ENCODE assay signal across 24 cellular contexts in the genomic region with DNA sequence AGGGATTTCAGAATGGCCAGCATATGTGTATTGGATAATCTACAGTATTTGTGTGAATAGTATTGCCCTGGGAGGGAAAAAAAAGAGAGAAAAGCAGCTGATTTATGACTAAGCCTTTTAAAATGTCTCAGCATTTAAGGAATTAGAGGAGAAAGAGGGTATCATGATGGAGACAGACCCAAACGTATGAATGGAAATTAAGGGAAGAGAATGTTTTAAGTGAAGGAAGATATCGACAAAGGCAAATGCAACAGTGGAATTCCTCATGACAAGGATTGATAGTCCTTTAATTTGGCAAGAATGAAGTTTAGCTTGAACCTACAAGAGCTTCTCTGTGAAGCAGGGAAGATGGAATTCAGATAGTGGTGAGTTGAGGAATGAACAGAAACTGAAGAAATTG.
DNase-seq lines count a peak whose midpoint lies in the region; ATAC-seq, FAIRE-seq and TF ChIP-seq lines count a peak whose summit lies in the region.
"Had no signal": no experiment of that assay in that cellular context is flagged by ENCODE, and none has a peak within 500 bp of the region (broad histone marks: within the 10 kb centered on the region; RNA-seq: fewer than 3 reads in every experiment).

No MANE protein-coding gene starts in this region.

- H3K27me3 ChIP-seq in astrocyte (ENCODE audit: insufficient read depth, low read length) (no peaks in the 10 kb centered on the region), mesendoderm (ENCODE audit: insufficient read depth, low read length, poor library complexity) (no peaks in the 10 kb centered on the region), H7 (ENCODE audit: control insufficient read depth, insufficient read depth, low read length) (no peaks in the 10 kb centered on the region)
- H3K27me3 ChIP-seq: BLaER1 treated with 17β-estradiol and CSF1 and Interleukin-3, amounts not matched to agents 10 nM and 100 nM had no signal

- H4K20me1 ChIP-seq in astrocyte (ENCODE audit: insufficient read depth, low read length) = no peaks in the 10 kb centered on the region
- H4K20me1 ChIP-seq: BLaER1 treated with 17β-estradiol and CSF1 and Interleukin-3, amounts not matched to agents 10 nM and 100 nM had no signal

- no peak overlapping the region for H2AFZ ChIP-seq in astrocyte (ENCODE audit: low read depth, low read length)

- ATAC-seq in GM19351 (IDR thresholded peaks at IDR 0.05; ENCODE audit: unreplicated experiment) = no peak
- ATAC-seq: A549; CD8-positive, alpha-beta T cell had no signal

- no peak overlapping the region for H3K18ac ChIP-seq in mesendoderm (ENCODE audit: low read length)

- H3K4me2 ChIP-seq in astrocyte (ENCODE audit: low read length) (no peak overlapping the region), mesendoderm (ENCODE audit: low read length) (no peak overlapping the region)
- H3K4me2 ChIP-seq: A549; BLaER1 treated with 17β-estradiol and CSF1 and Interleukin-3, amounts not matched to agents 10 nM and 100 nM had no signal

- H4K5ac ChIP-seq in mesendoderm (ENCODE audit: low read length) = no peak overlapping the region

- H3K79me1 ChIP-seq in mesendoderm (ENCODE audit: low read length) = no peaks in the 10 kb centered on the region

- H3K36me3 Mint-ChIP-seq in astrocyte (ENCODE audit: low read depth, unreplicated experiment) = no peaks in the 10 kb centered on the region
- H3K36me3 Mint-ChIP-seq: CD8-positive, alpha-beta T cell had no signal

- H3K4ac ChIP-seq in mesendoderm (ENCODE audit: low read depth, low read length) = no peak overlapping the region

- H3K4me3 ChIP-seq in astrocyte (ENCODE audit: insufficient read depth, low read depth, low read length) = no peak overlapping the region
- no peak overlapping the region for H3K4me3 ChIP-seq in mesendoderm (ENCODE audit: low read length)
- H3K4me3 ChIP-seq in H7 (ENCODE audit: insufficient read depth, low read depth, low read length) = no peak overlapping the region
- H3K4me3 ChIP-seq: A549; BLaER1 treated with 17β-estradiol and CSF1 and Interleukin-3, amounts not matched to agents 10 nM and 100 nM had no signal

- H3K9ac ChIP-seq in astrocyte (ENCODE audit: low read length) (no peak overlapping the region), mesendoderm (ENCODE audit: low read length) (no peak overlapping the region)
- H3K9ac ChIP-seq: BLaER1 treated with 17β-estradiol and CSF1 and Interleukin-3, amounts not matched to agents 10 nM and 100 nM had no signal

- WGBS in mesendoderm (ENCODE audit: extremely low coverage, insufficient coverage, low lambda C conversion rate) = no CpG with 5 or more reads among the region's 2 CpGs

- no peak for TF ChIP-seq CTCF in astrocyte (IDR thresholded peaks at IDR 0.05; ENCODE audit: insufficient read depth, low read depth, low read length)

- H3K4me1 ChIP-seq in astrocyte (ENCODE audit: insufficient read depth, low read length) (no peaks in the 10 kb centered on the region), mesendoderm (ENCODE audit: control insufficient read depth, low read depth, low read length) (no peaks in the 10 kb centered on the region)
- H3K4me1 ChIP-seq: A549; BLaER1 treated with 17β-estradiol and CSF1 and Interleukin-3, amounts not matched to agents 10 nM and 100 nM had no signal

- H3K79me2 ChIP-seq in astrocyte (ENCODE audit: insufficient read depth, low read length) = no peaks in the 10 kb centered on the region
- no peaks in the 10 kb centered on the region for H3K79me2 ChIP-seq in mesendoderm (ENCODE audit: control insufficient read depth, insufficient read depth, low read length)

- H3K4me3 Mint-ChIP-seq in astrocyte (ENCODE audit: unreplicated experiment) = no peak overlapping the region
- H3K4me3 Mint-ChIP-seq: B cell; CD4-positive, alpha-beta T cell; CD8-positive, alpha-beta T cell had no signal

- peaks cover 2% of the 10 kb centered on the region for H3K9me3 ChIP-seq in astrocyte (ENCODE audit: insufficient read depth, low read depth, low read length)
- H3K9me3 ChIP-seq: A549 had no signal

- CTCF ChIA-PET in HEK293T (lab: Yijun Ruan, JAX) = no interaction called here

- peak; percentile 2 for DNase-seq in COLO829 (ENCODE audit: low spot score)
- no peak for DNase-seq in HEK293T (ENCODE audit: extremely low spot score)
- peak; percentile 58 for DNase-seq in astrocyte (ENCODE audit: low read depth)
- peak; percentile 77 for DNase-seq in mesendoderm
- no peak for DNase-seq in dedifferentiated amniotic fluid mesenchymal stem cell (ENCODE audit: extremely low spot score)
- no peak for DNase-seq in H7
- DNase-seq in NCI-H1417 treated with DMSO at 0.1 percent for 48 hours (lab: John Stamatoyannopoulos, UW) = no peak
- DNase-seq: AML-193; CD4-positive, alpha-beta T cell; CD8-positive, alpha-beta T cell; COR-L47; DMS 273 treated with DMSO at 0.1 percent for 48 hours; DMS79; DND-41; EL; GDM1 had no signal

- POLR2A ChIA-PET in HEK293T (lab: Yijun Ruan, JAX) = no interaction called here

- no peak overlapping the region for H4K8ac ChIP-seq in mesendoderm (ENCODE audit: low read depth, low read length)

- H3K36me3 ChIP-seq in astrocyte (ENCODE audit: insufficient read depth, low read length) (no peaks in the 10 kb centered on the region), mesendoderm (ENCODE audit: control insufficient read depth, insufficient read depth, low read length) (no peaks in the 10 kb centered on the region), H7 (replicated peaks; ENCODE audit: control insufficient read depth, insufficient read depth, low read length) (no peaks in the 10 kb centered on the region)
- H3K36me3 ChIP-seq: BLaER1 treated with 17β-estradiol and CSF1 and Interleukin-3, amounts not matched to agents 10 nM and 100 nM had no signal

- no peak overlapping the region for H2BK15ac ChIP-seq in mesendoderm (replicated peaks; ENCODE audit: low read depth)

- H3K27ac ChIP-seq in astrocyte (ENCODE audit: low read depth, low read length) = no peak overlapping the region
- no peak overlapping the region for H3K27ac ChIP-seq in mesendoderm (ENCODE audit: low read depth, low read length)
- H3K27ac ChIP-seq: 22Rv1; A549; BLaER1 treated with 17β-estradiol and CSF1 and Interleukin-3, amounts not matched to agents 10 nM and 100 nM; C4-2B had no signal

- no peak overlapping the region for H2AK5ac ChIP-seq in mesendoderm (ENCODE audit: low read length)

- H2BK120ac ChIP-seq in mesendoderm (ENCODE audit: low read depth, low read length) = no peak overlapping the region

- FAIRE-seq in astrocyte (lab: Jason Lieb, UNC) = no peak
- FAIRE-seq: A549, GM12891, GM19239 had no signal

- H2BK5ac ChIP-seq in mesendoderm (ENCODE audit: low read length) = no peak overlapping the region

- H3K56ac ChIP-seq in mesendoderm (ENCODE audit: low read length) = no peak overlapping the region

- no peaks in the 10 kb centered on the region for H3K27me3 Mint-ChIP-seq in astrocyte (ENCODE audit: low read depth, unreplicated experiment)
- H3K27me3 Mint-ChIP-seq: CD4-positive, alpha-beta T cell had no signal

- H3K4me1 Mint-ChIP-seq in astrocyte (ENCODE audit: low read depth, unreplicated experiment) = peaks cover 5% of the 10 kb centered on the region
- H3K4me1 Mint-ChIP-seq: B cell had no signal

- H3K23ac ChIP-seq in mesendoderm (ENCODE audit: low read length) = no peak overlapping the region

- no peak overlapping the region for H3K27ac Mint-ChIP-seq in astrocyte (ENCODE audit: unreplicated experiment)
- H3K27ac Mint-ChIP-seq: B cell; CD4-positive, alpha-beta T cell; CD8-positive, alpha-beta T cell had no signal

- peaks cover 8% of the 10 kb centered on the region for H3K9me3 Mint-ChIP-seq in astrocyte (ENCODE audit: unreplicated experiment)

TF ChIP-seq in HEK293T, 16 proteins besides CTCF, POLR2A, EP300 and RAD21:
- no peak for TF ChIP-seq ELF4 (IDR thresholded peaks at IDR 0.05)
- no peak for TF ChIP-seq SP1 (IDR thresholded peaks at IDR 0.05)
- TF ChIP-seq NFRKB (IDR thresholded peaks at IDR 0.05) = no peak
- TF ChIP-seq ARNT (IDR thresholded peaks at IDR 0.05) = no peak
- no peak for TF ChIP-seq LEF1 (IDR thresholded peaks at IDR 0.05; ENCODE audit: borderline replicate concordance)
- no peak for TF ChIP-seq CTBP1 (IDR thresholded peaks at IDR 0.05; ENCODE audit: borderline replicate concordance)
- TF ChIP-seq, protein P1, sequence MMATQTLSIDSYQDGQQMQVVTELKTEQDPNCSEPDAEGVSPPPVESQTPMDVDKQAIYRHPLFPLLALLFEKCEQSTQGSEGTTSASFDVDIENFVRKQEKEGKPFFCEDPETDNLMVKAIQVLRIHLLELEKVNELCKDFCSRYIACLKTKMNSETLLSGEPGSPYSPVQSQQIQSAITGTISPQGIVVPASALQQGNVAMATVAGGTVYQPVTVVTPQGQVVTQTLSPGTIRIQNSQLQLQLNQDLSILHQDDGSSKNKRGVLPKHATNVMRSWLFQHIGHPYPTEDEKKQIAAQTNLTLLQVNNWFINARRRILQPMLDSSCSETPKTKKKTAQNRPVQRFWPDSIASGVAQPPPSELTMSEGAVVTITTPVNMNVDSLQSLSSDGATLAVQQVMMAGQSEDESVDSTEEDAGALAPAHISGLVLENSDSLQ (IDR thresholded peaks at IDR 0.05) = 0 out of 2 replicates have a peak, but pooled peaks have one; percentile 8

Comparison
In these comparisons a context has a peak if more than half of its experiments do, and no peak if none do; other contexts are left out.
1. DNase-seq: peak in COLO829 (single experiment), astrocyte (single experiment) and mesendoderm (single experiment); none in HEK293T (single experiment), dedifferentiated amniotic fluid mesenchymal stem cell (single experiment), H7 (single experiment) and NCI-H1417 treated with DMSO at 0.1 percent for 48 hours (single experiment).